8 cellular contexts compared by ENCODE assay signal in genomic region chr7:55964261-55964801, GRCh38. TPM values are rescaled to one million over a fixed set of nuclear protein-coding genes. Genes with fewer than 3 reads are reported as not detected.
A peak's percentile ranks its signal among the peaks of the same experiment; 100 is the strongest.
DNase-seq lines count a peak whose midpoint lies in the region; ATAC-seq and TF ChIP-seq lines count a peak whose summit lies in the region.

NIPSNAP2 (plus strand) TSS chr7:55964585; CDS start chr7:55964610, 25 bp downstream.

- WGBS in esophagus muscularis mucosa: 0% methylated on average over 6 of the region's 70 CpGs

- intact Hi-C loops in esophagus muscularis mucosa (cut with DNase I): loop anchor here (5.0 to 10.0 kb wide), 4 partner anchors 77 to 600 kb away; partner anchors contain the start of genes CCT6A, LANCL2, PSPH and ZNF713

- H3K27ac ChIP-seq in esophagus muscularis mucosa (replicated peaks in 1 of 4): peak within 1 kb of the TSS; percentile 95 to 99 (median 96)

- peak; percentile 39 to 76 (median 62) for TF ChIP-seq CTCF in esophagus muscularis mucosa (IDR thresholded peaks at IDR 0.05)

- TF ChIP-seq POLR2A in esophagus muscularis mucosa (IDR thresholded peaks at IDR 0.05; ENCODE audit: low read depth): no peak

- no peaks in the 10 kb centered on the region for H3K27me3 Mint-ChIP-seq in activated T-cell treated with anti-CD3 and anti-CD28 coated beads, Interleukin-2, amount 50 U/mL, for 4 hours (ENCODE audit: low read depth)
- H3K27me3 Mint-ChIP-seq in naive B cell: no peaks in the 10 kb centered on the region

- H3K36me3 ChIP-seq in NT2/D1 (ENCODE audit: insufficient read depth, insufficient read length, low read length) (peaks cover 20% of the 10 kb centered on the region), esophagus muscularis mucosa (peaks cover 0 to 21% (median 2%) of the 10 kb centered on the region in 4 donors)

- peak within 1 kb of the TSS; percentile 76 to 95 (median 90) for H3K27ac Mint-ChIP-seq in naive B cell

- no peaks in the 10 kb centered on the region for H3K9me3 Mint-ChIP-seq in activated T-cell treated with anti-CD3 and anti-CD28 coated beads, Interleukin-2, amount 50 U/mL, for 4 hours
- no peaks in the 10 kb centered on the region for H3K9me3 Mint-ChIP-seq in naive B cell

- H3K9me3 ChIP-seq in NT2/D1 (ENCODE audit: insufficient read depth, low read length) (no peaks in the 10 kb centered on the region), esophagus muscularis mucosa (no peaks in the 10 kb centered on the region)

- peaks cover 25% of the 10 kb centered on the region for H3K4me1 Mint-ChIP-seq in activated T-cell treated with anti-CD3 and anti-CD28 coated beads, Interleukin-2, amount 50 U/mL, for 4 hours (ENCODE audit: low read depth)
- peaks cover 24 to 37% (median 37%) of the 10 kb centered on the region in 3 donors for H3K4me1 Mint-ChIP-seq in naive B cell

- H3K4me3 ChIP-seq in NT2/D1 (ENCODE audit: insufficient read length, low read depth): peak within 1 kb of the TSS; percentile 80
- H3K4me3 ChIP-seq in esophagus muscularis mucosa: peak within 1 kb of the TSS; percentile 71 to 92 (median 76)

- DNase-seq in COR-L47 (lab: John Stamatoyannopoulos, UW) (peak; percentile 78), NT2/D1 (ENCODE audit: low read depth, low spot score) (peak; percentile 35), esophagus muscularis mucosa (ENCODE audit: extremely low spot score) (no peak), naive B cell (peak; percentile 64)
- peak; percentile 52 for DNase-seq in activated T-cell treated with anti-CD3 and anti-CD28 coated beads, Interleukin-2, amount 50 U/mL, for 4 hours
- peak; percentile 50 for DNase-seq in stimulated activated naive CD4-positive, alpha-beta T cell treated with Interleukin-2 at 50 U/mL for 16 hours (lab: John Stamatoyannopoulos, UW)

- ATAC-seq in GM19351 (IDR thresholded peaks at IDR 0.05; ENCODE audit: unreplicated experiment) (peak; percentile 79), HG03469 (IDR thresholded peaks at IDR 0.05; ENCODE audit: unreplicated experiment) (peak; percentile 78), naive B cell (ENCODE audit: low read depth in 2 of 2) (peak; percentile 86 to 87)
- peak; percentile 96 for ATAC-seq in activated T-cell treated with anti-CD3 and anti-CD28 coated beads, Interleukin-2, amount 50 U/mL, for 4 hours

- H3K27me3 ChIP-seq in NT2/D1 (ENCODE audit: insufficient read depth, insufficient read length) (peaks cover 18% of the 10 kb centered on the region), esophagus muscularis mucosa (no peaks in the 10 kb centered on the region)

- H3K36me3 Mint-ChIP-seq in activated T-cell treated with anti-CD3 and anti-CD28 coated beads, Interleukin-2, amount 50 U/mL, for 4 hours (ENCODE audit: insufficient read depth): peaks cover 1% of the 10 kb centered on the region
- H3K36me3 Mint-ChIP-seq in naive B cell: no peaks in the 10 kb centered on the region

- H3K4me1 ChIP-seq in NT2/D1 (ENCODE audit: insufficient read depth, insufficient read length): no peaks in the 10 kb centered on the region
- peaks cover 28 to 60% (median 44%) of the 10 kb centered on the region in 4 donors for H3K4me1 ChIP-seq in esophagus muscularis mucosa

- TF ChIP-seq EP300 in esophagus muscularis mucosa (IDR thresholded peaks at IDR 0.05): no peak

- H3K9ac ChIP-seq in NT2/D1 (ENCODE audit: insufficient read length, low read depth): peak within 1 kb of the TSS; percentile 85

- peak within 1 kb of the TSS; percentile 87 for H3K4me3 Mint-ChIP-seq in activated T-cell treated with anti-CD3 and anti-CD28 coated beads, Interleukin-2, amount 50 U/mL, for 4 hours
- H3K4me3 Mint-ChIP-seq in naive B cell: peak within 1 kb of the TSS; percentile 72 to 94 (median 88)

RNA-seq across cellular contexts. Expression of gene NIPSNAP2, which starts in this region (rescaled TPM):
- 10 to 100 TPM; 39.6 to 42.5 (median 39.7) TPM for total RNA-seq in activated T-cell treated with anti-CD3 and anti-CD28 coated beads, Interleukin-2, amount 50 U/mL, for 4 hours
- total RNA-seq in esophagus muscularis mucosa: 100 to 1,000 TPM in 3 of 4 donors, 10 to 100 TPM in 1; 93.3 to 131 (median 116) TPM
- polyA plus RNA-seq in naive B cell (ENCODE audit: low read depth in 6 of 6): 100 to 1,000 TPM in 1 of 6 donors, 10 to 100 TPM in 5; 47.8 to 137 (median 57.2) TPM
